8 cellular contexts compared by ENCODE assay signal in genomic region chr11:72111803-72112540, GRCh38. TPM values are rescaled to one million over a fixed set of nuclear protein-coding genes. Genes with fewer than 3 reads are reported as not detected.
DNase-seq lines count a peak whose midpoint lies in the region; ATAC-seq and TF ChIP-seq lines count a peak whose summit lies in the region.

No MANE protein-coding gene starts in this region.

- POLR2A ChIA-PET in activated CD4-positive, alpha-beta T cell treated with anti-CD3 and anti-CD28 coated beads, Interleukin-2, amount 10 ng/mL, durations not matched to agents 7 days and 5 days (lab: Charles Lee): no interaction called here

- peak overlapping the region; percentile 97 for H3K27ac Mint-ChIP-seq in activated CD4-positive, alpha-beta T cell treated with anti-CD3 and anti-CD28 coated beads, Interleukin-2, amount 10 ng/mL, durations not matched to agents 7 days and 5 days

- peaks cover 10% of the 10 kb centered on the region for H3K36me3 Mint-ChIP-seq in activated CD4-positive, alpha-beta T cell treated with anti-CD3 and anti-CD28 coated beads, Interleukin-2, amount 10 ng/mL, durations not matched to agents 7 days and 5 days (ENCODE audit: low read depth)

- peaks cover 3% of the 10 kb centered on the region for H3K9me3 Mint-ChIP-seq in activated CD4-positive, alpha-beta T cell treated with anti-CD3 and anti-CD28 coated beads, Interleukin-2, amount 10 ng/mL, durations not matched to agents 7 days and 5 days

- TF ChIP-seq POLR2A in lower leg skin (IDR thresholded peaks at IDR 0.05): peak in 1 of 2 donors; percentile 85

- intact Hi-C loops in lower leg skin (cut with DNase I; ENCODE audit: low total_unique reads): no loop called here

- CTCF ChIA-PET in activated CD4-positive, alpha-beta T cell treated with anti-CD3 and anti-CD28 coated beads, Interleukin-2, amount 10 ng/mL, durations not matched to agents 7 days and 5 days (lab: Charles Lee): interaction anchor here (0.9 to 1.4 kb wide), 4 partner anchors 10 to 32 kb away, joined by 3 to 5 read pairs (median 4); no protein-coding TSS in a partner anchor

- WGBS in lower leg skin, 2 donors: 1% methylated on average over 29 of the region's 29 CpGs

- peak; percentile 89 for ATAC-seq in GM19351 (IDR thresholded peaks at IDR 0.05; ENCODE audit: unreplicated experiment)
- ATAC-seq in HG03520 (IDR thresholded peaks at IDR 0.05; ENCODE audit: unreplicated experiment): peak; percentile 86

- peaks cover 25% of the 10 kb centered on the region for H3K4me1 Mint-ChIP-seq in activated CD4-positive, alpha-beta T cell treated with anti-CD3 and anti-CD28 coated beads, Interleukin-2, amount 10 ng/mL, durations not matched to agents 7 days and 5 days

- DNase-seq in CD1c-positive myeloid dendritic cell (ENCODE audit: extremely low spot score) (peak; percentile 98), NCI-H526 treated with DMSO at 0.1 percent for 48 hours (lab: John Stamatoyannopoulos, UW) (peak; percentile 100), ecto neural progenitor cell (ENCODE audit: low spot score) (peak; percentile 93), lower leg skin (ENCODE audit: low spot score in 2 of 2) (peak; percentile 99)
- DNase-seq in activated CD4-positive, alpha-beta T cell treated with anti-CD3 and anti-CD28 coated beads, Interleukin-2, amount 10 ng/mL, durations not matched to agents 7 days and 5 days: peak; percentile 95
- peak; percentile 68 to 80 for DNase-seq in stimulated activated CD4-positive, alpha-beta T cell treated with anti-CD3 and anti-CD28 coated beads, Interleukin-4, amount 100 ng/mL, for 48 hours (ENCODE audit: low read depth in 2 of 2)

- H3K4me3 ChIP-seq in lower leg skin (ENCODE audit: low read depth, poor library complexity, severe bottlenecking): no peak overlapping the region

- TF ChIP-seq CTCF in lower leg skin (IDR thresholded peaks at IDR 0.05): no peak

- H3K27me3 Mint-ChIP-seq in activated CD4-positive, alpha-beta T cell treated with anti-CD3 and anti-CD28 coated beads, Interleukin-2, amount 10 ng/mL, durations not matched to agents 7 days and 5 days: no peaks in the 10 kb centered on the region

- H3K4me3 Mint-ChIP-seq in activated CD4-positive, alpha-beta T cell treated with anti-CD3 and anti-CD28 coated beads, Interleukin-2, amount 10 ng/mL, durations not matched to agents 7 days and 5 days: peak overlapping the region; percentile 82

RNA-seq across cellular contexts. Expression of gene ANAPC15, which starts 0.5 kb away (rescaled TPM):
- total RNA-seq in activated CD4-positive, alpha-beta T cell treated with anti-CD3 and anti-CD28 coated beads, Interleukin-2, amount 10 ng/mL, durations not matched to agents 7 days and 5 days: 10 to 100 TPM; 74.5 to 79.6 TPM
- 10 to 100 TPM in 3 of 4 donors, 1 to 10 TPM in 1; 5.0 to 27.8 (median 24.9) TPM for total RNA-seq in lower leg skin

RNA-seq across cellular contexts. Expression of gene TOMT, which starts 6.2 kb away (rescaled TPM):
- not detected for total RNA-seq in activated CD4-positive, alpha-beta T cell treated with anti-CD3 and anti-CD28 coated beads, Interleukin-2, amount 10 ng/mL, durations not matched to agents 7 days and 5 days
- total RNA-seq in lower leg skin: not detected

RNA-seq across cellular contexts. Expression of gene LAMTOR1, which starts 8.9 kb away (rescaled TPM):
- total RNA-seq in activated CD4-positive, alpha-beta T cell treated with anti-CD3 and anti-CD28 coated beads, Interleukin-2, amount 10 ng/mL, durations not matched to agents 7 days and 5 days: 10 to 100 TPM; 68.1 to 70.4 TPM
- total RNA-seq in lower leg skin: 100 to 1,000 TPM in 2 of 4 donors, 10 to 100 TPM in 2; 83.6 to 112 (median 99.9) TPM

RNA-seq across cellular contexts. Expression of gene FOLR3, which starts 23.6 kb away (rescaled TPM):
- total RNA-seq in activated CD4-positive, alpha-beta T cell treated with anti-CD3 and anti-CD28 coated beads, Interleukin-2, amount 10 ng/mL, durations not matched to agents 7 days and 5 days: not detected
- under 1 TPM in 2 of 4 donors, not detected in 2; 0.49 to 0.52 TPM for total RNA-seq in lower leg skin

RNA-seq across cellular contexts. Expression of gene LRRC51, which starts 31.3 kb away (rescaled TPM):
- total RNA-seq in activated CD4-positive, alpha-beta T cell treated with anti-CD3 and anti-CD28 coated beads, Interleukin-2, amount 10 ng/mL, durations not matched to agents 7 days and 5 days: 1 to 10 TPM; 9.3 to 9.5 TPM
- 10 to 100 TPM in 1 of 4 donors, 1 to 10 TPM in 3; 1.9 to 16.9 (median 4.9) TPM for total RNA-seq in lower leg skin
